In the genomic region with DNA sequence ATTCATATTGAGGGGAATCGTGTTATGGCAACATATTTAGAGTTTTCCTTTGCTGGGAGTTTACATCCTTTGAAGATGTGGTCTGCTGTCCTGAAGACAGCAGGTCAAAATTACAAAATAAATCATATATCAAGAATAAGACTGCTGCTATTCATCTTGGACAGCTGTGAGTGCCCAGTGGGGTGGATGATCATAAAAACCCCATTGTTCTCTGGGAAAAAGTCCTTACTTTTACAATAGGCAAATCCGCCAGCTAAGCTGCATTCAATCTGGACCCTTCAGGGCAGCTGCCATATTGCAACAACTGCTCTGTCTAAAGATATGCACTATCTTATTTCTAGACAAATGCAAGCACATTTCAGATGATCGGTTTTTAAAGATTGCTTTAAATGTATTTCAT, we compare ENCODE assay signal across 21 cellular contexts. TPM values are rescaled to one million over a fixed set of nuclear protein-coding genes. Genes with fewer than 3 reads are reported as not detected.
"Had no signal": no experiment of that assay in that cellular context is flagged by ENCODE, and none has a peak within 500 bp of the region (broad histone marks: within the 10 kb centered on the region; RNA-seq: fewer than 3 reads in every experiment).

No MANE protein-coding gene starts in this region.

- H3K9ac ChIP-seq: neural progenitor cell had no signal

- ATAC-seq: activated CD4-positive, alpha-beta T cell treated with anti-CD3 and anti-CD28 coated beads for 36 hours; activated CD8-positive, alpha-beta T cell treated with anti-CD3 and anti-CD28 coated beads for 36 hours; effector memory CD8-positive, alpha-beta T cell; gastrocnemius medialis; left colon; stimulated activated naive B cell treated with anti-CD40 and anti-IgM and Interleukin-4, amounts not matched to agents 10 μg/mL and 1 μg/mL and 100 μg/mL, for 72 hours; T-helper 17 cell had no signal

- H3K4me2 ChIP-seq: neural progenitor cell had no signal

- H3K4me1 ChIP-seq: ascending aorta, breast epithelium, gastrocnemius medialis, neural progenitor cell, thyroid gland, uterus had no signal

- H2AFZ ChIP-seq: neural progenitor cell had no signal

- H3K27ac ChIP-seq: ascending aorta, breast epithelium, epithelial cell of prostate, gastrocnemius medialis, neural progenitor cell, skin epidermis, thyroid gland, uterus had no signal

- DNase-seq: activated CD4-positive, alpha-beta T cell treated with anti-CD3 and anti-CD28 coated beads for 36 hours; activated CD8-positive, alpha-beta memory T cell treated with anti-CD3 and anti-CD28 coated beads, Interleukin-2, amount 50 U/mL, for 4 hours; activated CD8-positive, alpha-beta T cell treated with anti-CD3 and anti-CD28 coated beads for 36 hours; dermis blood vessel endothelial cell; effector memory CD8-positive, alpha-beta T cell; gastrocnemius medialis; left colon; midbrain; posterior cingulate gyrus; stimulated activated CD4-positive, alpha-beta T cell treated with anti-CD3 and anti-CD28 coated beads, Interleukin-15, amount 100 ng/mL, for 24 hours; stimulated activated CD4-positive, alpha-beta T cell treated with anti-CD3 and anti-CD28 coated beads, Interleukin-4, amount 100 ng/mL, for 1 hour; stimulated activated naive B cell treated with anti-CD40 and anti-IgM and Interleukin-4, amounts not matched to agents 10 μg/mL and 1 μg/mL and 100 μg/mL, for 72 hours; T-helper 17 cell; thyroid gland; uterus had no signal

- H3K36me3 ChIP-seq: ascending aorta, breast epithelium, gastrocnemius medialis, neural progenitor cell, thyroid gland, uterus had no signal

- H3K4me3 ChIP-seq: ascending aorta, breast epithelium, gastrocnemius medialis, lung, neural progenitor cell, skin epidermis, thyroid gland, uterus had no signal

- H3K27me3 ChIP-seq: ascending aorta, breast epithelium, gastrocnemius medialis, thyroid gland, uterus had no signal

- H3K9me3 ChIP-seq: ascending aorta, breast epithelium, gastrocnemius medialis, thyroid gland, uterus had no signal

RNA-seq across cellular contexts. Expression of gene AURKA, which starts 39.4 kb away (rescaled TPM):
- total RNA-seq: ascending aorta had no signal
